In the genomic region with DNA sequence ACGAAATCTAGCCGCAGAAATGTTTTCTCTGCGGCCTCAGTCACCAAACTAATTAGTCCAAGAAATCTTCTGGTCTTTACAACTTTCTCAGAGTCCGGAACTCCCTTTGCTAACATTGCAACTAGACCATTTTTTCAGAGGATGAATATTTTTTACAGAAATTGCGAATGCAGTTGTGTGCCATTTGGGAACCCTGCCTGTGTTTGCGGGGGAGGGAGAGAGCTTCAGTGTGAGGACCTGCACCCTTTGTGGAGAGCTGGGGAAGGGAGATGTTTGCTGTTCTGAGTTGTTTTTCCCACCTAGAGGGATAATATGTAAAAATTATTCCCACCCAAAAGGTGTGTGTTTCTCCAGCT, we compare ENCODE assay signal across 20 cellular contexts. TPM values are rescaled to one million over a fixed set of nuclear protein-coding genes. Genes with fewer than 3 reads are reported as not detected.
A peak's percentile ranks its signal among the peaks of the same experiment; 100 is the strongest.
DNase-seq lines count a peak whose midpoint lies in the region; ATAC-seq and TF ChIP-seq lines count a peak whose summit lies in the region.
"Had no signal": no experiment of that assay in that cellular context is flagged by ENCODE, and none has a peak within 500 bp of the region (broad histone marks: within the 10 kb centered on the region; RNA-seq: fewer than 3 reads in every experiment).

No MANE protein-coding gene starts in this region.

- DNase-seq in adipocyte (ENCODE audit: low read depth): no peak
- DNase-seq in glutamatergic neuron: no peak
- no peak for DNase-seq in neuronal stem cell (ENCODE audit: low spot score)
- DNase-seq in activated gamma-delta T cell treated with Interleukin-2 at 50 U/mL for 16 hours: no peak
- DNase-seq: activated CD4-positive, alpha-beta T cell treated with anti-CD3 and anti-CD28 coated beads, Interleukin-2, amount 50 U/mL, for 1 hour; activated T-cell treated with anti-CD3 and anti-CD28 coated beads, Interleukin-2, amount 50 U/mL, for 24 hours; NCI-H1105; right lobe of liver; SIG-M5; stimulated activated CD4-positive, alpha-beta T cell treated with anti-CD3 and anti-CD28 coated beads, Interleukin-2, amount 100 ng/mL, for 48 hours; stimulated activated CD8-positive, alpha-beta memory T cell treated with anti-CD3 and anti-CD28 coated beads, Interleukin-4, amount 100 ng/mL, for 48 hours; tibial artery had no signal

- H2BK12ac ChIP-seq in neuronal stem cell (ENCODE audit: low read length): no peak overlapping the region

- H2AFZ ChIP-seq in neuronal stem cell (ENCODE audit: low read length): peak overlapping the region; percentile 73

- H3K4me1 Mint-ChIP-seq in glutamatergic neuron (ENCODE audit: low read depth, unreplicated experiment): peaks cover 19% of the 10 kb centered on the region
- no peaks in the 10 kb centered on the region for H3K4me1 Mint-ChIP-seq in activated T-helper 17 cell treated with anti-CD3 and anti-CD28 coated beads, Interleukin-2, amount 50 U/mL, for 72 hours

- H2BK15ac ChIP-seq in neuronal stem cell (ENCODE audit: low read length): no peak overlapping the region

- H3K27me3 ChIP-seq in adipocyte (replicated peaks; ENCODE audit: control insufficient read depth, insufficient read depth, low read length): peaks cover 3% of the 10 kb centered on the region
- peaks cover 14 to 95% (median 51%) of the 10 kb centered on the region in 3 experiments for H3K27me3 ChIP-seq in neuronal stem cell (ENCODE audit: control insufficient read depth in 3 of 3, insufficient read depth in 3 of 3, low read depth in 1 of 3, low read length in 3 of 3)

- H3K9me3 Mint-ChIP-seq in glutamatergic neuron (ENCODE audit: unreplicated experiment): peaks cover 24% of the 10 kb centered on the region
- peaks cover 4% of the 10 kb centered on the region for H3K9me3 Mint-ChIP-seq in activated T-helper 17 cell treated with anti-CD3 and anti-CD28 coated beads, Interleukin-2, amount 50 U/mL, for 72 hours
- H3K9me3 Mint-ChIP-seq: activated T-cell treated with anti-CD3 and anti-CD28 coated beads, Interleukin-2, amount 50 U/mL, for 24 hours had no signal

- peak overlapping the region; percentile 97 for H3K4me3 Mint-ChIP-seq in glutamatergic neuron (ENCODE audit: unreplicated experiment)
- no peak overlapping the region for H3K4me3 Mint-ChIP-seq in activated T-helper 17 cell treated with anti-CD3 and anti-CD28 coated beads, Interleukin-2, amount 50 U/mL, for 72 hours
- H3K4me3 Mint-ChIP-seq: activated T-cell treated with anti-CD3 and anti-CD28 coated beads, Interleukin-2, amount 50 U/mL, for 24 hours had no signal

- no peak overlapping the region for H3K4me2 ChIP-seq in neuronal stem cell (ENCODE audit: insufficient read depth, low read length, poor library complexity, severe bottlenecking)

- no peaks in the 10 kb centered on the region for H3K9me3 ChIP-seq in ES-I3 (ENCODE audit: control insufficient read depth, insufficient read depth, low read length)
- no peaks in the 10 kb centered on the region for H3K9me3 ChIP-seq in adipocyte (ENCODE audit: control insufficient read depth, low read length)
- H3K9me3 ChIP-seq in neuronal stem cell (replicated peaks in 1 of 2; ENCODE audit: control insufficient read depth in 2 of 2, insufficient read depth in 1 of 2, low read depth in 1 of 2, low read length in 2 of 2): peaks cover 5 to 35% of the 10 kb centered on the region in 2 donors
- H3K9me3 ChIP-seq: neutrophil, right lobe of liver had no signal

- TF ChIP-seq CTCF in glutamatergic neuron (IDR thresholded peaks at IDR 0.05; ENCODE audit: partially characterized antibody, unreplicated experiment): no peak

- H3K4ac ChIP-seq in neuronal stem cell (ENCODE audit: low read length): no peak overlapping the region

- H3K4me1 ChIP-seq in ES-I3 (ENCODE audit: insufficient read depth, low read length): peaks cover 3% of the 10 kb centered on the region; the same call in 1 of the 2 replicates
- H3K4me1 ChIP-seq in adipocyte (ENCODE audit: control insufficient read depth, insufficient read depth, low read length): peaks cover 12% of the 10 kb centered on the region
- peaks cover 3 to 22% of the 10 kb centered on the region in 2 donors for H3K4me1 ChIP-seq in neuronal stem cell (ENCODE audit: control insufficient read depth in 2 of 2, insufficient read depth in 1 of 2, low read depth in 1 of 2, low read length in 2 of 2)

- H3K4me3 ChIP-seq in adipocyte (ENCODE audit: low read length) (peak overlapping the region; percentile 89), neuronal stem cell (ENCODE audit: low read length in 2 of 2) (peak overlapping the region in 1 of 2 donors; percentile 62)
- H3K4me3 ChIP-seq: K562, lung, right lobe of liver, tibial artery had no signal

- peak overlapping the region; percentile 62 for H3K27ac Mint-ChIP-seq in glutamatergic neuron (ENCODE audit: unreplicated experiment)
- no peak overlapping the region for H3K27ac Mint-ChIP-seq in activated T-helper 17 cell treated with anti-CD3 and anti-CD28 coated beads, Interleukin-2, amount 50 U/mL, for 72 hours

- H3K27ac ChIP-seq in neuronal stem cell (replicated peaks; ENCODE audit: low read length): no peak overlapping the region
- H3K27ac ChIP-seq: neutrophil, right lobe of liver, tibial artery had no signal

- H3K79me1 ChIP-seq in neuronal stem cell (ENCODE audit: low read depth, low read length): peaks cover 5% of the 10 kb centered on the region

- no peak overlapping the region for H3K14ac ChIP-seq in neuronal stem cell (ENCODE audit: low read length)

- H3K9ac ChIP-seq in ES-I3 (ENCODE audit: low read depth, low read length) (peak overlapping the region; percentile 57; the same call in 1 of the 2 replicates), adipocyte (ENCODE audit: low read length) (peak overlapping the region; percentile 91), neuronal stem cell (ENCODE audit: low read depth, low read length, poor library complexity) (no peak overlapping the region)

- H2AK5ac ChIP-seq in neuronal stem cell (ENCODE audit: low read depth, low read length): no peak overlapping the region

- H2BK120ac ChIP-seq in neuronal stem cell (ENCODE audit: low read depth, low read length): no peak overlapping the region

- no peak overlapping the region for H4K8ac ChIP-seq in neuronal stem cell (ENCODE audit: low read depth, low read length)

- H4K91ac ChIP-seq in neuronal stem cell (ENCODE audit: low read depth, low read length, poor library complexity): no peak overlapping the region

- H3K23ac ChIP-seq in neuronal stem cell (ENCODE audit: low read depth, low read length, poor library complexity): no peak overlapping the region

- no CpG with 5 or more reads among the region's 6 CpGs for WGBS in neuronal stem cell (ENCODE audit: extremely low coverage in 2 of 2, insufficient read length in 2 of 2, insufficient replicate concordance in 1 of 2), 2 donors

- H3K36me3 ChIP-seq in ES-I3 (ENCODE audit: insufficient read depth, low read length): no peaks in the 10 kb centered on the region
- no peaks in the 10 kb centered on the region for H3K36me3 ChIP-seq in adipocyte (ENCODE audit: control insufficient read depth, insufficient read depth, low read length, severe bottlenecking)
- H3K36me3 ChIP-seq in neuronal stem cell (replicated peaks in 1 of 2; ENCODE audit: control insufficient read depth in 2 of 2, insufficient read depth in 2 of 2, low read length in 2 of 2): peaks cover 0 to 39% of the 10 kb centered on the region in 2 donors
- H3K36me3 ChIP-seq: neutrophil, right lobe of liver, tibial artery had no signal

- no peak overlapping the region for H2BK5ac ChIP-seq in neuronal stem cell (ENCODE audit: low read length)

- H3K36me3 Mint-ChIP-seq in glutamatergic neuron (ENCODE audit: unreplicated experiment): peaks cover 15% of the 10 kb centered on the region
- peaks cover 7% of the 10 kb centered on the region for H3K36me3 Mint-ChIP-seq in activated T-helper 17 cell treated with anti-CD3 and anti-CD28 coated beads, Interleukin-2, amount 50 U/mL, for 72 hours (ENCODE audit: low read depth)

- H3K18ac ChIP-seq in neuronal stem cell (ENCODE audit: low read length): no peak overlapping the region

- no peak for ATAC-seq in activated T-helper 17 cell treated with anti-CD3 and anti-CD28 coated beads, Interleukin-2, amount 50 U/mL, for 72 hours (replicated peaks)
- ATAC-seq in HG02759 (IDR thresholded peaks at IDR 0.05; ENCODE audit: unreplicated experiment) (no peak), GM18907 (IDR thresholded peaks at IDR 0.05; ENCODE audit: unreplicated experiment) (no peak)
- ATAC-seq: K562, right lobe of liver had no signal

- H3K27me3 Mint-ChIP-seq in glutamatergic neuron (ENCODE audit: unreplicated experiment): peaks cover 46% of the 10 kb centered on the region
- peaks cover 34% of the 10 kb centered on the region for H3K27me3 Mint-ChIP-seq in activated T-helper 17 cell treated with anti-CD3 and anti-CD28 coated beads, Interleukin-2, amount 50 U/mL, for 72 hours

RNA-seq across cellular contexts. Expression of gene IRX1, which starts 2.1 kb away (rescaled TPM):
- total RNA-seq in glutamatergic neuron (ENCODE audit: unreplicated experiment): 69.3 TPM
- 2.6 TPM for polyA plus RNA-seq in neuronal stem cell (2013, experiment 1 of 2)
- 2.3 TPM for polyA plus RNA-seq in neuronal stem cell (2013, experiment 2 of 2)
- total RNA-seq in activated T-helper 17 cell treated with anti-CD3 and anti-CD28 coated beads, Interleukin-2, amount 50 U/mL, for 72 hours: not detected
- total RNA-seq: dermis microvascular lymphatic vessel endothelial cell, K562, right lobe of liver had no signal
- polyA plus RNA-seq: K562 had no signal

Comparison
In these comparisons a context has a peak if more than half of its experiments do, and no peak if none do; other contexts are left out.
1. RNA of gene IRX1, which starts 2.1 kb away (total RNA-seq): 69.3 TPM in glutamatergic neuron (single experiment); not detected in activated T-helper 17 cell treated with anti-CD3 and anti-CD28 coated beads, Interleukin-2, amount 50 U/mL, for 72 hours; every median in the first group is over 10 times any median in the second.